ENCODE assay signal across 8 cellular contexts in the genomic region with DNA sequence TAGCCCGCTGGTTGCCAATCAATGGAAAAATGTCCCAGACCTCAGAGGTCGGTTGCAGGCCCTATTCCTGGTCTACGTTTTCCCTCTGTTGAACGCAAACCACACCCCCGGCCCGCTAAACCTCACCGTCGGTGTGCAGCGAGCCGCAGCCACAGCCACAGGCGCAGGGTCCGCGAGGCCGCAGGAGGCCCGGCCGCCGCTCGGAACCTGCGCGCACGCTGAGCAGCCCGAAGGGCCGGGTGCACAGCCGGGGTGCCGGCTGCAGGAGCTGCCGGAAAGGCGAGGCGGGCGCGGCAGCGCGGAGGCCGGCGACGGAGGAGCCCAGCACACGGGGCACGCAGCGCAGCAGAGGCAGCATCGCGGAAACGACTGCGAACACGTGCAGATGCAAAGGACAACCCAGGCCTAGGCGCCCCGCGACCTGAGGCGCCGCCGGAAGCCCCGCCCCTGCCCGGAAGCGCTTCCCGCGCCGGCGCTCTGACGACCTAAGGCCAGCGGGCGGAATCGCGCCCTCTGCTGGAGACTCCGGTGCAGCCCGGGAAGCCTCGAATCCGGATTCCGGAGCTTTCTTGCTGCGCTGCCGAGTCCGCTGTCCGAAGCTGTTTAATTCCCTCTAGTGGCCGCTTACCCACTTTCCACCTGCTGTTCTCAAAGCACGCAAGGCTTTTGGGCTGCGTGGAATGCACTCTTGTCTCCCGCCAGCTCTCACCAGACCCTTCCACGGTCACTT. TPM values are rescaled to one million over a fixed set of nuclear protein-coding genes. Genes with fewer than 3 reads are reported as not detected.
DNase-seq lines count a peak whose midpoint lies in the region; ATAC-seq, FAIRE-seq and TF ChIP-seq lines count a peak whose summit lies in the region.

A gene with protein sequence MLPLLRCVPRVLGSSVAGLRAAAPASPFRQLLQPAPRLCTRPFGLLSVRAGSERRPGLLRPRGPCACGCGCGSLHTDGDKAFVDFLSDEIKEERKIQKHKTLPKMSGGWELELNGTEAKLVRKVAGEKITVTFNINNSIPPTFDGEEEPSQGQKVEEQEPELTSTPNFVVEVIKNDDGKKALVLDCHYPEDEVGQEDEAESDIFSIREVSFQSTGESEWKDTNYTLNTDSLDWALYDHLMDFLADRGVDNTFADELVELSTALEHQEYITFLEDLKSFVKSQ (minus strand): TSS at position 440 of the 730 bp plus-strand sequence. CDS start 82 bp downstream, at position 358.

- H3K4me1 ChIP-seq in H1 (replicated peaks in 1 of 4; ENCODE audit: control insufficient read depth in 3 of 4, insufficient read depth in 4 of 4, low read length in 3 of 4) (no peaks in the 10 kb centered on the region; a peak in 1 of 7 replicates), mesendoderm (ENCODE audit: control insufficient read depth, low read depth, low read length) (no peaks in the 10 kb centered on the region)

- peak; percentile 75 for DNase-seq in COR-L47 (lab: John Stamatoyannopoulos, UW)
- peak; percentile 91 for DNase-seq in HT-29 (ENCODE audit: low spot score)
- DNase-seq in NOMO-1 treated with DMSO at 0.1 percent for 48 hours (lab: John Stamatoyannopoulos, UW; ENCODE audit: unreplicated experiment): peak; percentile 94
- peak; percentile 76 to 85 for DNase-seq in activated CD8-positive, alpha-beta memory T cell treated with anti-CD3 and anti-CD28 coated beads for 4 hours (ENCODE audit: low read depth in 2 of 2)
- peak; percentile 88 to 99 for DNase-seq in H1 (ENCODE audit: low read depth in 1 of 2, low spot score in 2 of 2)
- peak; percentile 95 for DNase-seq in mesendoderm
- DNase-seq in stimulated activated CD8-positive, alpha-beta memory T cell treated with anti-CD3 and anti-CD28 coated beads, Interleukin-15, amount 100 ng/mL, for 1 hour (ENCODE audit: low read depth): peak; percentile 84

- TF ChIP-seq CTCF in H1 (IDR thresholded peaks at IDR 0.05; ENCODE audit: control extremely low read depth in 1 of 3, insufficient read depth in 1 of 3, low read depth in 1 of 3, low read length in 3 of 3): peak; percentile 63 to 98 (median 97)

- H2BK120ac ChIP-seq in H1 (replicated peaks; ENCODE audit: low read depth, low read length) (no peak within 1 kb of the TSS), mesendoderm (ENCODE audit: low read depth, low read length) (no peak within 1 kb of the TSS)

- no peaks in the 10 kb centered on the region for H3K9me3 ChIP-seq in H1 (ENCODE audit: insufficient read depth in 2 of 2, low read depth in 1 of 2, low read length in 1 of 2)

- peak within 1 kb of the TSS; percentile 90 to 98 (median 91) for H3K9ac ChIP-seq in H1 (replicated peaks in 1 of 4; ENCODE audit: extremely low read depth in 1 of 4, low read depth in 3 of 4, low read length in 3 of 4)
- H3K9ac ChIP-seq in mesendoderm (ENCODE audit: low read length): peak within 1 kb of the TSS; percentile 94

- H3K56ac ChIP-seq in H1 (replicated peaks; ENCODE audit: insufficient read length, low read depth, low read length) (no peak within 1 kb of the TSS), mesendoderm (ENCODE audit: low read length) (peak within 1 kb of the TSS; percentile 97)

- H3K4me3 ChIP-seq in H1 (ENCODE audit: extremely low read depth in 1 of 4, insufficient read depth in 2 of 4, low read depth in 3 of 4, low read length in 4 of 4): peak within 1 kb of the TSS; percentile 74 to 99 (median 90)
- H3K4me3 ChIP-seq in mesendoderm (ENCODE audit: low read length): peak within 1 kb of the TSS; percentile 88

- H2BK12ac ChIP-seq in H1 (ENCODE audit: low read depth, low read length): no peak within 1 kb of the TSS

- no peak within 1 kb of the TSS for H3K23ac ChIP-seq in H1 (ENCODE audit: insufficient read length)
- H3K23ac ChIP-seq in mesendoderm (ENCODE audit: low read length): peak within 1 kb of the TSS; percentile 59

- CTCF ChIA-PET in H1 (lab: Charles Lee; ENCODE audit: partially characterized antibody): interaction anchor here (0.6 to 3.1 kb wide), 17 partner anchors 9 to 1183 kb away, joined by 3 to 18 read pairs (median 4); a partner anchor contains a TSS

- H4K8ac ChIP-seq in H1 (ENCODE audit: extremely low read depth, insufficient read depth, low read length) (peak within 1 kb of the TSS; percentile 92), mesendoderm (ENCODE audit: low read depth, low read length) (peak within 1 kb of the TSS; percentile 68)

- peaks cover 12 to 49% of the 10 kb centered on the region in 2 experiments for H3K79me2 ChIP-seq in H1 (ENCODE audit: control insufficient read depth in 1 of 2, insufficient read depth in 2 of 2, low read length in 2 of 2)
- H3K79me2 ChIP-seq in mesendoderm (ENCODE audit: control insufficient read depth, insufficient read depth, low read length): peaks cover 33% of the 10 kb centered on the region

- no peak within 1 kb of the TSS for H3K4ac ChIP-seq in H1 (replicated peaks; ENCODE audit: insufficient read length, low read depth, low read length)
- H3K4ac ChIP-seq in mesendoderm (ENCODE audit: low read depth, low read length): peak within 1 kb of the TSS; percentile 87

- TF ChIP-seq RAD21 in H1 (IDR thresholded peaks at IDR 0.05 in 1 of 2, conservative IDR thresholded peaks at IDR 0.05 in 1 of 2; ENCODE audit: low read depth in 2 of 2, low read length in 2 of 2): peak; percentile 21 to 38; a peak in 3 of 4 replicates

- H2BK15ac ChIP-seq in H1 (ENCODE audit: low read length): no peak within 1 kb of the TSS
- H2BK15ac ChIP-seq in mesendoderm (replicated peaks; ENCODE audit: low read depth): no peak within 1 kb of the TSS

- no peak within 1 kb of the TSS for H4K91ac ChIP-seq in H1 (replicated peaks; ENCODE audit: insufficient read length, low read length)

- H3K14ac ChIP-seq in H1 (ENCODE audit: insufficient read length): no peak within 1 kb of the TSS

- peak within 1 kb of the TSS; percentile 87; the same call in 1 of the 2 replicates for H3K18ac ChIP-seq in H1 (ENCODE audit: extremely low read depth, low read length)
- H3K18ac ChIP-seq in mesendoderm (ENCODE audit: low read length): peak within 1 kb of the TSS; percentile 98

- H2AFZ ChIP-seq in H1 (ENCODE audit: low read length): no peak within 1 kb of the TSS; the same call in 1 of the 2 replicates

- peaks cover 2% of the 10 kb centered on the region for H3K79me1 ChIP-seq in H1 (ENCODE audit: low read depth, low read length)
- peaks cover 3% of the 10 kb centered on the region for H3K79me1 ChIP-seq in mesendoderm (ENCODE audit: low read length)

- H3K27me3 ChIP-seq in H1 (replicated peaks in 1 of 4; ENCODE audit: control insufficient read depth in 3 of 4, extremely low read depth in 1 of 4, insufficient read depth in 3 of 4, low read length in 3 of 4): no peaks in the 10 kb centered on the region
- H3K27me3 ChIP-seq in mesendoderm (ENCODE audit: insufficient read depth, low read length, poor library complexity): no peaks in the 10 kb centered on the region

- peak; percentile 45 to 82 for TF ChIP-seq POLR2A in H1 (IDR thresholded peaks at IDR 0.05; ENCODE audit: control extremely low read depth in 1 of 2, low read depth in 2 of 2, low read length in 2 of 2)

- H3K27ac ChIP-seq in H1 (ENCODE audit: low read depth, low read length) (no peak within 1 kb of the TSS), mesendoderm (ENCODE audit: low read depth, low read length) (peak within 1 kb of the TSS; percentile 75)

- H2AK5ac ChIP-seq in H1 (ENCODE audit: low read depth, low read length): no peak within 1 kb of the TSS
- no peak within 1 kb of the TSS for H2AK5ac ChIP-seq in mesendoderm (ENCODE audit: low read length)

- POLR2A ChIA-PET in H1 (lab: Charles Lee; ENCODE audit: partially characterized antibody): interaction anchor here (0.9 to 21.2 kb wide), 15 partner anchors 8 to 81 kb away, joined by 3 to 228 read pairs (median 4); a partner anchor contains a TSS

- no peak within 1 kb of the TSS for H4K5ac ChIP-seq in H1 (ENCODE audit: insufficient read length, low read depth, low read length)
- H4K5ac ChIP-seq in mesendoderm (ENCODE audit: low read length): no peak within 1 kb of the TSS

- TF ChIP-seq EP300 in H1 (IDR thresholded peaks at IDR 0.05; ENCODE audit: borderline replicate concordance in 1 of 2, low read depth in 2 of 2, low read length in 2 of 2): no peak

- ATAC-seq in GM19467 (IDR thresholded peaks at IDR 0.05; ENCODE audit: unreplicated experiment): peak; percentile 81

- H2BK20ac ChIP-seq in H1 (ENCODE audit: low read length): no peak within 1 kb of the TSS

- H3K4me2 ChIP-seq in H1 (ENCODE audit: insufficient read depth in 1 of 2, low read depth in 2 of 2, low read length in 2 of 2) (peak within 1 kb of the TSS; percentile 82 to 92), mesendoderm (ENCODE audit: low read length) (peak within 1 kb of the TSS; percentile 43)

- FAIRE-seq in H1 (lab: Jason Lieb, UNC): peak; percentile 28

- H2BK5ac ChIP-seq in H1 (ENCODE audit: low read depth, low read length) (peak within 1 kb of the TSS; percentile 39; the same call in 1 of the 2 replicates), mesendoderm (ENCODE audit: low read length) (no peak within 1 kb of the TSS)

- peaks cover 5 to 20% of the 10 kb centered on the region in 2 experiments for H4K20me1 ChIP-seq in H1 (replicated peaks in 1 of 2; ENCODE audit: control insufficient read depth in 1 of 2, insufficient read depth in 2 of 2, low read length in 2 of 2)

- H3K36me3 ChIP-seq in H1 (ENCODE audit: control insufficient read depth in 2 of 4, insufficient read depth in 4 of 4, low read length in 3 of 4) (peaks cover 18 to 56% (median 37%) of the 10 kb centered on the region in 4 experiments), mesendoderm (ENCODE audit: control insufficient read depth, insufficient read depth, low read length) (peaks cover 16% of the 10 kb centered on the region)

- WGBS in H1 (ENCODE audit: extremely low coverage in 1 of 2, insufficient coverage in 1 of 2, insufficient read length in 1 of 2, insufficient replicate concordance in 2 of 2, low coverage in 1 of 2, low lambda C conversion rate in 2 of 2, missing lambda C conversion rate in 1 of 2), 2 experiments: 1% methylated on average over 57 of the region's 75 CpGs; no CpG with 5 or more reads in 1 of the 2 experiments
- no CpG with 5 or more reads among the region's 75 CpGs for WGBS in mesendoderm (ENCODE audit: extremely low coverage, insufficient coverage, low lambda C conversion rate)

- H3K23me2 ChIP-seq in H1 (ENCODE audit: low read depth, low read length): peaks cover 2% of the 10 kb centered on the region; the same call in 1 of the 2 replicates

TF ChIP-seq in H1, 55 proteins besides CTCF, POLR2A, EP300 and RAD21 (continues in another document):
- TF ChIP-seq SIRT6 (IDR thresholded peaks at IDR 0.05; ENCODE audit: low read length): no peak

RNA-seq across cellular contexts. Expression of the gene that starts here (rescaled TPM):
- 189 and 236 TPM in 2 replicates for total RNA-seq in HT-29 (2014; rRNA removed; shearing (Covaris generic))
- total RNA-seq in H1 (2021; fragmentation: NEBNext Ultra II Directional; extraction: Animal tissue kit (Norgen Biotek cat#: 25700)): 453 and 454 TPM in 2 replicates
- 210 and 355 TPM in 2 replicates for polyA plus RNA-seq in H1 (2011; rRNA removed)
- polyA plus RNA-seq in H1 (2011; cell fraction: cytosol; rRNA removed): 325 TPM
- 105 TPM for polyA plus RNA-seq in H1 (2011; cell fraction: nucleus; rRNA removed)
- polyA plus RNA-seq in H1 (2012, experiment 1 of 2): 456 to 574 TPM (median 488 TPM) in 4 replicates
- 700 TPM for polyA plus RNA-seq in H1 (2012, experiment 2 of 2)
- polyA plus RNA-seq in H1 (2013, experiment 1 of 2): 319 TPM
- polyA plus RNA-seq in H1 (2013, experiment 2 of 2): 308 TPM
- 179 and 186 TPM in 2 replicates for polyA minus RNA-seq in H1 (2011; rRNA and poly(A)+ RNA removed)
- polyA minus RNA-seq in H1 (2011; cell fraction: cytosol; rRNA and poly(A)+ RNA removed): 235 TPM
- polyA minus RNA-seq in H1 (2011; cell fraction: nucleus; rRNA and poly(A)+ RNA removed): 74.3 TPM
- polyA plus RNA-seq in mesendoderm (2013, experiment 1 of 2): 415 TPM
- 405 TPM for polyA plus RNA-seq in mesendoderm (2013, experiment 2 of 2)
